1 cellular context compared by ENCODE assay signal in genomic region chr15:59392299-59392698, GRCh38.
TF ChIP-seq lines count a peak whose summit lies in the region.

No MANE protein-coding gene starts in this region.

TF ChIP-seq in GM23338, 12 proteins besides CTCF, POLR2A, EP300 and RAD21 (continued from another document):
- TF ChIP-seq ZNF462 (CRISPR knock-in tag; IDR thresholded peaks at IDR 0.05) (no peak), ETS1 (IDR thresholded peaks at IDR 0.05) (no peak), NANOG (IDR thresholded peaks at IDR 0.05; ENCODE audit: borderline replicate concordance) (no peak), ZNF114 (CRISPR knock-in tag; IDR thresholded peaks at IDR 0.05) (no peak), STAT1 (IDR thresholded peaks at IDR 0.05; ENCODE audit: unreplicated experiment) (no peak)
- TF ChIP-seq, protein P1, sequence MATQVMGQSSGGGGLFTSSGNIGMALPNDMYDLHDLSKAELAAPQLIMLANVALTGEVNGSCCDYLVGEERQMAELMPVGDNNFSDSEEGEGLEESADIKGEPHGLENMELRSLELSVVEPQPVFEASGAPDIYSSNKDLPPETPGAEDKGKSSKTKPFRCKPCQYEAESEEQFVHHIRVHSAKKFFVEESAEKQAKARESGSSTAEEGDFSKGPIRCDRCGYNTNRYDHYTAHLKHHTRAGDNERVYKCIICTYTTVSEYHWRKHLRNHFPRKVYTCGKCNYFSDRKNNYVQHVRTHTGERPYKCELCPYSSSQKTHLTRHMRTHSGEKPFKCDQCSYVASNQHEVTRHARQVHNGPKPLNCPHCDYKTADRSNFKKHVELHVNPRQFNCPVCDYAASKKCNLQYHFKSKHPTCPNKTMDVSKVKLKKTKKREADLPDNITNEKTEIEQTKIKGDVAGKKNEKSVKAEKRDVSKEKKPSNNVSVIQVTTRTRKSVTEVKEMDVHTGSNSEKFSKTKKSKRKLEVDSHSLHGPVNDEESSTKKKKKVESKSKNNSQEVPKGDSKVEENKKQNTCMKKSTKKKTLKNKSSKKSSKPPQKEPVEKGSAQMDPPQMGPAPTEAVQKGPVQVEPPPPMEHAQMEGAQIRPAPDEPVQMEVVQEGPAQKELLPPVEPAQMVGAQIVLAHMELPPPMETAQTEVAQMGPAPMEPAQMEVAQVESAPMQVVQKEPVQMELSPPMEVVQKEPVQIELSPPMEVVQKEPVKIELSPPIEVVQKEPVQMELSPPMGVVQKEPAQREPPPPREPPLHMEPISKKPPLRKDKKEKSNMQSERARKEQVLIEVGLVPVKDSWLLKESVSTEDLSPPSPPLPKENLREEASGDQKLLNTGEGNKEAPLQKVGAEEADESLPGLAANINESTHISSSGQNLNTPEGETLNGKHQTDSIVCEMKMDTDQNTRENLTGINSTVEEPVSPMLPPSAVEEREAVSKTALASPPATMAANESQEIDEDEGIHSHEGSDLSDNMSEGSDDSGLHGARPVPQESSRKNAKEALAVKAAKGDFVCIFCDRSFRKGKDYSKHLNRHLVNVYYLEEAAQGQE (IDR thresholded peaks at IDR 0.05; ENCODE audit: unreplicated experiment), result no peak
